Comparison of ENCODE assay signal across 16 cellular contexts in the genomic region with DNA sequence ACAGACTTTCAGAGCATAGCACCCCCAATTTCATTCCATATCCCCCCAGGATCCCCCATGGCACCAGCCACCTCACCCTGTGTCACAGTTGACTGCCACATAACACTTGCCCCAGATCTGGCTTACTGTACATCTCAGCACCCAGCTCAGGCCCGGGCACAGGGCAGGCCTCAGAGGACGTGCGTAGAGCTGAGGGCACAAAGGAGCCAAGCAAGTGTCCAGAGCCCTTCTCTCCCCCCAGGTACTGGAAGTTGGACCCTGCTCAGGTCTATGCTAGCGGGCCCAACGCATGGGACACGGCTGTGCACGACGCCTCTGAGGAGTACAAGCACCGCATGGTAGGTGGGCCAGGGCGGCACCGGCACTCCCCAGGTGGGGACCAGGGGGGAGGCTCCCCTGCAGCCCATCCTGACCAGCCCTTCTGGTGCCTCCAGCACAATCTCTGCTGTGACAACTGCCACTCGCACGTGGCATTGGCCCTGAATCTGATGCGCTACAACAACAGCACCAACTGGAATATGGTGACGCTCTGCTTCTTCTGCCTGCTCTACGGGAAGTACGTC. TPM values are rescaled to one million over a fixed set of nuclear protein-coding genes. Genes with fewer than 3 reads are reported as not detected.
"Had no signal": no experiment of that assay in that cellular context is flagged by ENCODE, and none has a peak within 500 bp of the region (broad histone marks: within the 10 kb centered on the region; RNA-seq: fewer than 3 reads in every experiment).

No MANE protein-coding gene starts in this region.

- H3K27ac Mint-ChIP-seq: activated CD4-positive, alpha-beta T cell treated with anti-CD3 and anti-CD28 coated beads, Interleukin-2, amount 10 ng/mL, durations not matched to agents 7 days and 5 days; type B pancreatic cell had no signal

- H2AFZ ChIP-seq: hepatocyte had no signal

- H3K4me3 ChIP-seq: hepatocyte, SJSA1, smooth muscle cell had no signal

- H3K9me3 ChIP-seq: SJSA1 had no signal

- H3K27ac ChIP-seq: hepatocyte, SJSA1 had no signal

- H3K4me1 ChIP-seq: SJSA1 had no signal

- DNase-seq: activated CD4-positive, alpha-beta T cell treated with anti-CD3 and anti-CD28 coated beads, Interleukin-2, amount 10 ng/mL, durations not matched to agents 7 days and 5 days; activated CD8-positive, alpha-beta memory T cell treated with anti-CD3 and anti-CD28 coated beads for 24 hours; anterior cingulate cortex; dermis blood vessel endothelial cell; erythroblast; islet precursor cell; naive B cell; stimulated activated naive CD8-positive, alpha-beta T cell treated with anti-CD3 and anti-CD28 coated beads, Interleukin-15, amount 100 ng/mL, for 72 hours had no signal

- H3K9me3 Mint-ChIP-seq: activated CD4-positive, alpha-beta T cell treated with anti-CD3 and anti-CD28 coated beads, Interleukin-2, amount 10 ng/mL, durations not matched to agents 7 days and 5 days; naive B cell; stimulated activated naive CD8-positive, alpha-beta T cell treated with anti-CD3 and anti-CD28 coated beads, Interleukin-15, amount 100 ng/mL, for 72 hours; type B pancreatic cell had no signal

- H3K27me3 ChIP-seq: hepatocyte, SJSA1 had no signal

- H3K4me3 Mint-ChIP-seq: activated CD4-positive, alpha-beta T cell treated with anti-CD3 and anti-CD28 coated beads, Interleukin-2, amount 10 ng/mL, durations not matched to agents 7 days and 5 days; naive B cell; stimulated activated naive CD8-positive, alpha-beta T cell treated with anti-CD3 and anti-CD28 coated beads, Interleukin-15, amount 100 ng/mL, for 72 hours; type B pancreatic cell had no signal

- H3K27me3 Mint-ChIP-seq: activated CD4-positive, alpha-beta T cell treated with anti-CD3 and anti-CD28 coated beads, Interleukin-2, amount 10 ng/mL, durations not matched to agents 7 days and 5 days; naive B cell; stimulated activated naive CD8-positive, alpha-beta T cell treated with anti-CD3 and anti-CD28 coated beads, Interleukin-15, amount 100 ng/mL, for 72 hours; type B pancreatic cell had no signal

- H3K4me2 ChIP-seq: hepatocyte, smooth muscle cell had no signal

- H3K36me3 Mint-ChIP-seq: naive B cell had no signal

RNA-seq across cellular contexts. Expression of gene SYTL1, which starts 8.0 kb away (rescaled TPM):
- total RNA-seq: dermis blood vessel endothelial cell had no signal

RNA-seq across cellular contexts. Expression of gene FCN3, which starts 40.8 kb away (rescaled TPM):
- total RNA-seq: activated CD4-positive, alpha-beta T cell treated with anti-CD3 and anti-CD28 coated beads, Interleukin-2, amount 10 ng/mL, durations not matched to agents 7 days and 5 days; cerebellum; dermis blood vessel endothelial cell; hepatocyte; mononuclear cell; SJSA1; smooth muscle cell had no signal

RNA-seq across cellular contexts. Expression of gene CD164L2, which starts 49.3 kb away (rescaled TPM):
- total RNA-seq: activated CD4-positive, alpha-beta T cell treated with anti-CD3 and anti-CD28 coated beads, Interleukin-2, amount 10 ng/mL, durations not matched to agents 7 days and 5 days; cerebellum; dermis blood vessel endothelial cell; hepatocyte; left lobe of liver; mononuclear cell; SJSA1; temporal lobe had no signal
